Comparison of ENCODE assay signal across 10 cellular contexts in the genomic region with DNA sequence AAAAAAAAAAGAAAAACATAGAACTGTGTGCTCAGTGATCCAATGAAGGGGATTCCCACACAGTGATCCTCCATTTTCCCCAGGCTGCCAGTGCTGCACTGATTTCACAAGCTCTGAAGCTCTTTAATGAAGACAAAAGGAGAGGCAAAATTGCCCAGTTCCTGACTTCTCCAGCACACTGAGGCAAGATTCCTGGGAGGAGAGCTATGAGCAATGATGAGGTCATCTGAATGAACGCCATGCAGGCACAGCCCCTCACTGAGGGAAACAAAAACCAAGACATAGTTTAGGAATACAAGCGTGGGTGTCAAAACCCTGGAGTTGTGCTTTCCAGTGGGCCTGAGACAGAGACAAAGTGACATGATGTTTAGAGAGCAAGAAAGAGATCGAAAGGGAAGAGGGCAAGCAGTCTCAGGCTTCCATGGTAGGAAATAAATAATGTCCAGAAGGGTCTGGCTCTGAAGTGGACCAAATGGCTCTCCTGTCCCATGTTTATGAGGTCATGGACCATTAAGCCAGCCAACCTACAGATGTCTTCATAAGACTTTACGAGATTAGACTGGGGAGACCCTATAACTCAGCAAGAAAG. TPM values are rescaled to one million over a fixed set of nuclear protein-coding genes. Genes with fewer than 3 reads are reported as not detected.
DNase-seq lines count a peak whose midpoint lies in the region; ATAC-seq and TF ChIP-seq lines count a peak whose summit lies in the region.
"Had no signal": no experiment of that assay in that cellular context is flagged by ENCODE, and none has a peak within 500 bp of the region (broad histone marks: within the 10 kb centered on the region; RNA-seq: fewer than 3 reads in every experiment).

No MANE protein-coding gene starts in this region.

- POLR2A ChIA-PET in HEK293T (lab: Yijun Ruan, JAX), result interaction anchor here (0.5 to 2.7 kb wide), 2 partner anchors 50 to 129 kb away, joined by 3 to 24 read pairs; partner anchors contain the start of genes CBX5 and HNRNPA1

- CTCF ChIA-PET in HEK293T (lab: Yijun Ruan, JAX), result interaction anchor here (0.6 to 1.3 kb wide), 5 partner anchors 9 to 131 kb away, joined by 3 to 5 read pairs (median 3); partner anchors contain the start of gene COPZ1

- ATAC-seq in HG03196 (IDR thresholded peaks at IDR 0.05; ENCODE audit: unreplicated experiment), result no peak
- ATAC-seq: left lobe of liver had no signal

- DNase-seq in HEK293T (ENCODE audit: extremely low spot score) (no peak), astrocyte of the hippocampus (ENCODE audit: low read depth, low spot score) (peak; percentile 94), iris pigment epithelial cell (ENCODE audit: low read depth) (peak; percentile 90), stromal cell of bone marrow (ENCODE audit: low read depth) (peak; percentile 98), NCI-H345 treated with DMSO at 0.1 percent for 48 hours (lab: John Stamatoyannopoulos, UW; ENCODE audit: unreplicated experiment) (no peak), mesenteric fat pad (ENCODE audit: low spot score) (no peak)
- DNase-seq in activated CD4-positive, CD25-positive, alpha-beta regulatory T cell treated with anti-CD3 and anti-CD28 coated beads, Interleukin-2, amount 50 U/mL, for 72 hours, result no peak
- DNase-seq: NCI-H187 treated with DMSO at 0.1 percent for 48 hours had no signal

TF ChIP-seq in HEK293T, 16 proteins besides CTCF, POLR2A, EP300 and RAD21:
- TF ChIP-seq, protein P1, sequence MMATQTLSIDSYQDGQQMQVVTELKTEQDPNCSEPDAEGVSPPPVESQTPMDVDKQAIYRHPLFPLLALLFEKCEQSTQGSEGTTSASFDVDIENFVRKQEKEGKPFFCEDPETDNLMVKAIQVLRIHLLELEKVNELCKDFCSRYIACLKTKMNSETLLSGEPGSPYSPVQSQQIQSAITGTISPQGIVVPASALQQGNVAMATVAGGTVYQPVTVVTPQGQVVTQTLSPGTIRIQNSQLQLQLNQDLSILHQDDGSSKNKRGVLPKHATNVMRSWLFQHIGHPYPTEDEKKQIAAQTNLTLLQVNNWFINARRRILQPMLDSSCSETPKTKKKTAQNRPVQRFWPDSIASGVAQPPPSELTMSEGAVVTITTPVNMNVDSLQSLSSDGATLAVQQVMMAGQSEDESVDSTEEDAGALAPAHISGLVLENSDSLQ (IDR thresholded peaks at IDR 0.05), result peak; percentile 55
- TF ChIP-seq FOXK2 (IDR thresholded peaks at IDR 0.05) (no peak), FOXA1 (IDR thresholded peaks at IDR 0.05) (no peak)

RNA-seq across cellular contexts. Expression of gene SMUG1, which starts 40.9 kb away (rescaled TPM):
- total RNA-seq in mesenteric fat pad, result 23.4 TPM

RNA-seq across cellular contexts. Expression of gene CBX5, which starts 50.2 kb away (rescaled TPM):
- total RNA-seq in mesenteric fat pad, result 35.2 TPM

RNA-seq across cellular contexts. Expression of gene HNRNPA1, which starts 50.8 kb away (rescaled TPM):
- total RNA-seq in mesenteric fat pad, result 655 TPM

Comparison
In these comparisons a context has a peak if more than half of its experiments do, and no peak if none do; other contexts are left out.
1. DNase-seq: peak in astrocyte of the hippocampus (single experiment), iris pigment epithelial cell (single experiment) and stromal cell of bone marrow (single experiment); none in HEK293T (single experiment), NCI-H345 treated with DMSO at 0.1 percent for 48 hours (single experiment), mesenteric fat pad (single experiment) and activated CD4-positive, CD25-positive, alpha-beta regulatory T cell treated with anti-CD3 and anti-CD28 coated beads, Interleukin-2, amount 50 U/mL, for 72 hours (single experiment).